Comparison of ENCODE assay signal across 8 cellular contexts in the genomic region with DNA sequence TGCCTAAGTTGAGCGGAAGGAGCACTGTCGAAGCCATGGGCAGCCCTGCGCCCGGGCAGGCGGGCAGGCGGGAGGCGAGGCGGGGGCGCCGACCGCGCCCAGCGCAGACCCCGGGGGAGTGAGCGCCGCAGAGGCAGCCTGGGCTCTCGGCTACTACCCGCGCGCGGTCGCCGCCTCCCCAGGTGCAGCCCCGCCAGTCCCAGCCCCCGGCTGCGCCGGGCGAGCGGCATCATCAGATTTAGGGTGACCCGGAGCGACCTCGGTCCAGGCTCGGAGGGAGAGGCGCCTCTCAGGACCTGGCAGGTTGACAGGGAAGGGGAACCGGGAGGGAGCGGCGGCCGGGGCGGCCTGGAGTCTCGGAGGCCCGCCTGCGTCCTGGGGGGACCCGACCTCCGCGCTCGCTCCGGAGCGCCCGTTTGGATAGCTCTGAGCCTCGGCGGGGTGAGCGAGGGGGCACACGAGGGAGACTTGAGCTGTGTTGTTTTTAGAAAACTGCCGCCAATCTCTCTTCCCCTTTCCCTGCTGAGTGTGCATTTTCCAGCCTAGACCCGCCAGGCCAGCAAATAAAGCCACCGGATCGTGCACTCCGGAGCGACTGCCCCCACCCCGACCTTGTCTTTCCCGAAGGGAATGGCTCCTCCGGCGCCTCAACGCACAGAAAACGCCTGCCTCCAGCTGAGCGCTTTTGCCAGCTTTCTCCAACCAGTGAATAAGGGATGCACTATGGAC. TPM values are rescaled to one million over a fixed set of nuclear protein-coding genes. Genes with fewer than 3 reads are reported as not detected.
DNase-seq lines count a peak whose midpoint lies in the region; ATAC-seq and TF ChIP-seq lines count a peak whose summit lies in the region.

No MANE protein-coding gene starts in this region.

- H3K27ac ChIP-seq in RWPE2 (ENCODE audit: poor library complexity, severe bottlenecking) = peak overlapping the region; percentile 75
- peak overlapping the region; percentile 90 for H3K27ac ChIP-seq in epithelial cell of prostate
- H3K27ac ChIP-seq in uterus = peak overlapping the region; percentile 88 to 91

- peaks cover 9% of the 10 kb centered on the region for H3K36me3 ChIP-seq in RWPE2 (ENCODE audit: low read depth)
- no peaks in the 10 kb centered on the region for H3K36me3 ChIP-seq in uterus

- H3K9me3 Mint-ChIP-seq in mesothelial cell of epicardium = no peaks in the 10 kb centered on the region

- H3K4me3 Mint-ChIP-seq in mesothelial cell of epicardium = peak overlapping the region; percentile 85

- H3K4me1 ChIP-seq in RWPE2 (ENCODE audit: insufficient read depth, poor library complexity, severe bottlenecking) = peaks cover 20% of the 10 kb centered on the region
- no peaks in the 10 kb centered on the region for H3K4me1 ChIP-seq in uterus

- peaks cover 54% of the 10 kb centered on the region for H3K4me1 Mint-ChIP-seq in mesothelial cell of epicardium

- H3K27me3 ChIP-seq in RWPE2 (ENCODE audit: insufficient read depth, poor library complexity, severe bottlenecking) (no peaks in the 10 kb centered on the region), uterus (no peaks in the 10 kb centered on the region)

- ATAC-seq in RWPE2 (ENCODE audit: low read depth) = peak; percentile 2; the same call in 2 of the 3 replicates

- TF ChIP-seq CTCF in RWPE2 (IDR thresholded peaks at IDR 0.05; ENCODE audit: poor library complexity, severe bottlenecking) = no peak
- TF ChIP-seq CTCF in mesothelial cell of epicardium (IDR thresholded peaks at IDR 0.05; ENCODE audit: unreplicated experiment) = no peak
- TF ChIP-seq CTCF in uterus (IDR thresholded peaks at IDR 0.05) = no peak

- H3K4me3 ChIP-seq in RWPE2 (ENCODE audit: severe bottlenecking) (peak overlapping the region; percentile 71), uterus (peak overlapping the region; percentile 67 to 71)

- no peaks in the 10 kb centered on the region for H3K9me3 ChIP-seq in RWPE2 (ENCODE audit: severe bottlenecking)
- no peaks in the 10 kb centered on the region for H3K9me3 ChIP-seq in uterus

- H3K27me3 Mint-ChIP-seq in mesothelial cell of epicardium (ENCODE audit: low read depth) = no peaks in the 10 kb centered on the region

- H3K27ac Mint-ChIP-seq in mesothelial cell of epicardium = peak overlapping the region; percentile 95

- intact Hi-C loops in uterus (cut with DNase I; ENCODE audit: low total_unique reads) = no loop called here

- no peak for TF ChIP-seq POLR2A in uterus (IDR thresholded peaks at IDR 0.05)

- no peaks in the 10 kb centered on the region for H3K36me3 Mint-ChIP-seq in mesothelial cell of epicardium

- DNase-seq in NCI-H146 (lab: John Stamatoyannopoulos, UW) = peak; percentile 37
- no peak for DNase-seq in NCI-H146 treated with DMSO at 0.1 percent for 48 hours (lab: John Stamatoyannopoulos, UW; ENCODE audit: unreplicated experiment)
- peak; percentile 61 for DNase-seq in RWPE2 (ENCODE audit: low spot score)
- DNase-seq in epithelial cell of prostate (ENCODE audit: low read depth, low spot score) = no peak
- DNase-seq in mesothelial cell of epicardium (ENCODE audit: low spot score in 2 of 2, unreplicated experiment in 2 of 2) = peak; percentile 25 to 56
- peak; percentile 38 to 57 for DNase-seq in uterus
- no peak for DNase-seq in T1000 (lab: John Stamatoyannopoulos, UW)
- no peak for DNase-seq in NCI-H2107 treated with DMSO at 0.1 percent for 48 hours (lab: John Stamatoyannopoulos, UW; ENCODE audit: unreplicated experiment)

RNA-seq across cellular contexts. Expression of a gene that starts 2.3 kb away (rescaled TPM):
- total RNA-seq in mesothelial cell of epicardium (44.8 to 51.2 TPM (median 47.7 TPM) in 3 replicates), uterus (100 to 1,000 TPM in 2 of 4 donors, 10 to 100 TPM in 2; 47.1 to 286 (median 111) TPM)

Comparison
In these comparisons a context has a peak if more than half of its experiments do, and no peak if none do; other contexts are left out.
1. DNase-seq: peak in NCI-H146 (single experiment), RWPE2 (single experiment), mesothelial cell of epicardium (2 of 2) and uterus (2 of 2); none in NCI-H146 treated with DMSO at 0.1 percent for 48 hours (single experiment), epithelial cell of prostate (single experiment), T1000 (single experiment) and NCI-H2107 treated with DMSO at 0.1 percent for 48 hours (single experiment).
2. Peak in every context shown above with its lines, with median percentiles within 50 percentile points of each other: H3K27ac ChIP-seq.